In genomic region chr11:111729441-111729840, GRCh38 we compare ENCODE assay signal across 12 cellular contexts. TPM values are rescaled to one million over a fixed set of nuclear protein-coding genes. Genes with fewer than 3 reads are reported as not detected.
A peak's percentile ranks its signal among the peaks of the same experiment; 100 is the strongest.
DNase-seq lines count a peak whose midpoint lies in the region; ATAC-seq and TF ChIP-seq lines count a peak whose summit lies in the region.
"Had no signal": no experiment of that assay in that cellular context is flagged by ENCODE, and none has a peak within 500 bp of the region (broad histone marks: within the 10 kb centered on the region; RNA-seq: fewer than 3 reads in every experiment).

No MANE protein-coding gene starts in this region.

- H3K4me3 Mint-ChIP-seq in HFFc6 = no peak overlapping the region
- H3K4me3 Mint-ChIP-seq: activated CD4-positive, alpha-beta memory T cell treated with anti-CD3 and anti-CD28 coated beads for 36 hours had no signal

- ATAC-seq in GM19324 (IDR thresholded peaks at IDR 0.05; ENCODE audit: low FRiP score, unreplicated experiment) (no peak), GM21390 (IDR thresholded peaks at IDR 0.05; ENCODE audit: unreplicated experiment) (no peak)

- H3K4me1 ChIP-seq in mesodermal cell (ENCODE audit: control insufficient read depth, insufficient read depth, low read length, poor library complexity, severe bottlenecking) (peaks cover 30% of the 10 kb centered on the region), testis (peaks cover 29% of the 10 kb centered on the region)

- H3K27me3 ChIP-seq in brain microvascular endothelial cell (replicated peaks) (no peaks in the 10 kb centered on the region), testis (no peaks in the 10 kb centered on the region)
- H3K27me3 ChIP-seq: SJSA1 had no signal

- H3K36me3 Mint-ChIP-seq in HFFc6 (ENCODE audit: low read depth) = no peaks in the 10 kb centered on the region

- H3K27ac Mint-ChIP-seq in HFFc6 = no peak overlapping the region
- H3K27ac Mint-ChIP-seq: activated CD4-positive, alpha-beta memory T cell treated with anti-CD3 and anti-CD28 coated beads for 36 hours had no signal

- H3K4me1 Mint-ChIP-seq in HFFc6 (ENCODE audit: low read depth) = peaks cover 39% of the 10 kb centered on the region

- H3K27me3 Mint-ChIP-seq in HFFc6 (ENCODE audit: insufficient read depth) = no peaks in the 10 kb centered on the region; the same call in none of the 2 replicates
- H3K27me3 Mint-ChIP-seq: activated CD4-positive, alpha-beta memory T cell treated with anti-CD3 and anti-CD28 coated beads for 36 hours had no signal

- TF ChIP-seq POLR2A in testis (IDR thresholded peaks at IDR 0.05) = no peak

- in situ Hi-C loops in brain microvascular endothelial cell (cut with HindIII; ENCODE audit: low pct_ligation_motif_present, low sequenced_read_pairs) = no loop called here

- H3K4me3 ChIP-seq in brain microvascular endothelial cell (ENCODE audit: low read depth, low read length) = no peak overlapping the region
- no peak overlapping the region for H3K4me3 ChIP-seq in mesodermal cell (ENCODE audit: extremely low read depth, insufficient read depth, low read length, poor library complexity, severe bottlenecking)
- no peak overlapping the region for H3K4me3 ChIP-seq in testis
- H3K4me3 ChIP-seq: SJSA1 had no signal

- H3K36me3 ChIP-seq in brain microvascular endothelial cell (replicated peaks) = peaks cover 16% of the 10 kb centered on the region
- peaks cover 30% of the 10 kb centered on the region for H3K36me3 ChIP-seq in mesodermal cell (ENCODE audit: control insufficient read depth, insufficient read depth, low read length)
- H3K36me3 ChIP-seq in testis (ENCODE audit: low read depth, missing control alignments) = no peaks in the 10 kb centered on the region
- H3K36me3 ChIP-seq: SJSA1 had no signal

- TF ChIP-seq CTCF in brain microvascular endothelial cell (IDR thresholded peaks at IDR 0.05; ENCODE audit: low read depth, low read length, missing control alignments) = no peak
- no peak for TF ChIP-seq CTCF in testis (IDR thresholded peaks at IDR 0.05)
- TF ChIP-seq CTCF in HFFc6 (IDR thresholded peaks at IDR 0.05) = no peak

- H3K9me3 Mint-ChIP-seq in HFFc6 = no peaks in the 10 kb centered on the region
- H3K9me3 Mint-ChIP-seq: activated CD4-positive, alpha-beta memory T cell treated with anti-CD3 and anti-CD28 coated beads for 36 hours had no signal

- H3K27ac ChIP-seq in brain microvascular endothelial cell (peak overlapping the region; percentile 78), mesodermal cell (ENCODE audit: low read depth, low read length, severe bottlenecking) (peak overlapping the region; percentile 30), testis (peak overlapping the region; percentile 60 to 89)
- H3K27ac ChIP-seq: SJSA1 had no signal

- intact Hi-C loops in testis (cut with DNase I; ENCODE audit: low total_unique reads) = no loop called here

- DNase-seq in NCI-H1417 (lab: John Stamatoyannopoulos, UW) (peak in 2 of 3 experiments; percentile 19 to 75), NCI-H1417 treated with DMSO at 0.1 percent for 48 hours (lab: John Stamatoyannopoulos, UW) (no peak), brain microvascular endothelial cell (peak; percentile 14), testis (no peak), HFFc6 (no peak)
- DNase-seq: activated CD4-positive, alpha-beta memory T cell treated with anti-CD3 and anti-CD28 coated beads for 36 hours; EL; HCEC 1CT had no signal

- WGBS in mesodermal cell (ENCODE audit: insufficient coverage in 2 of 2), 2 experiments = 91 to 94% methylated on average over 3 to 4 of the region's 6 CpGs
- 48 to 56% methylated on average over 6 of the region's 6 CpGs for WGBS in testis, 2 donors

- H3K9me3 ChIP-seq in mesodermal cell (ENCODE audit: control insufficient read depth, low read length) (no peaks in the 10 kb centered on the region), testis (no peaks in the 10 kb centered on the region)
- H3K9me3 ChIP-seq: SJSA1 had no signal

RNA-seq across cellular contexts. Expression of gene PPP2R1B, which starts 36.7 kb away (rescaled TPM):
- polyA plus RNA-seq in mesodermal cell (2013, experiment 1 of 2) = 25.4 TPM
- polyA plus RNA-seq in mesodermal cell (2013, experiment 2 of 2) = 28.8 TPM
- total RNA-seq in testis = 10 to 100 TPM; 67.2 to 75.8 TPM
- 115 TPM for polyA plus RNA-seq in testis (ENCODE audit: insufficient read depth, low read depth, low replicate concordance)
- total RNA-seq in HFFc6 (2021; fragmentation: NEBNext Ultra II Directional; extraction: Animal tissue kit (Norgen Biotek cat#: 25700)) = 10 to 100 TPM; 41.6 to 50.9 (median 44.3) TPM

Comparison
In these comparisons a context has a peak if more than half of its experiments do, and no peak if none do; other contexts are left out.
1. DNase-seq: peak in NCI-H1417 (2 of 3) and brain microvascular endothelial cell (single experiment); none in NCI-H1417 treated with DMSO at 0.1 percent for 48 hours (single experiment), testis (single experiment) and HFFc6 (single experiment).
2. Peak in every context shown above with its lines, with median percentiles within 50 percentile points of each other: H3K27ac ChIP-seq.